In the genomic region with DNA sequence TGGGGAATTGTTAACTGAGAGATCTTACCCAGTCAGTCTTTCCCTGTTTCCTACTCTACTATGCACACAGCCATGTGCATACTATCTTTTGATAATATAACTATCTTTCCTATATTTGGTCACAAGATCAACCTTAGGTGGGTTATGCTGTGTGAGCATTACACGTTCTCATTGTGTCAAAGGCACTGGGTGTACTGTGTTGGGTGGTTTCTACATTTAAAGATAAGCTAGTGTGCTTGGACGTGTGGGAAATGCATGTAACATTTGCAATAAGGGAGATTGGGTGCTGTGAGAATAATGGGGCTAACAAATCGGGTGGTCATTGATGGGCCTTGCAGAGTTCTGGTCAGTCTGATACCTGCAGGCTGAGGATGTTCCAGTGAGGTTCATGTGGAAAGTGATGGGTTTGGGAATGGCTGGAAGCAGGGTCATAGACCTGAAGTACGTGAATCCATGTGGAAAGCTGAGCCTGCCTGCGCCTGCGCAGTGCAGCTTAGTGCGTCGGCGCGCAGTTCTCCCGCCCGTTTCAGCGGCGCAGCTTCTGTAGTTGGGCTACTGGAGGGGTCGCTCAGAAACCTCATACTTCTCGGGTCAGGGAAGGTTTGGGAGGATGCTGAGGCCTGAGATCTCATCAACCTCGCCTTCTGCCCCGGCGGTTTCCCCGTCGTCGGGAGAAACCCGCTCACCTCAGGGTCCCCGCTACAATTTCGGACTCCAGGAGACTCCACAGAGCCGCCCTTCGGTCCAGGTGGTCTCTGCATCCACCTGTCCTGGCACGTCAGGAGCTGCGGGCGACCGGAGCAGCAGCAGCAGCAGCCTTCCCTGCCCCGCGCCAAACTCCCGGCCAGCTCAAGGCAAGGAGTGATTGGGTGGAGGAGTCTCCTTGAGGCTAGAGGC, we compare ENCODE assay signal across 1 cellular context.
TF ChIP-seq lines count a peak whose summit lies in the region.

MSH4 (plus strand) TSS at position 507 of the 897 bp plus-strand sequence; CDS start at position 611, 104 bp downstream.

TF ChIP-seq in HepG2, 621 proteins besides CTCF, POLR2A, EP300 and RAD21 (continued from another document and continues in another):
- TF ChIP-seq ZNF512B (CRISPR knock-in tag; IDR thresholded peaks at IDR 0.05; ENCODE audit: borderline replicate concordance) (no peak), LBX2 (CRISPR knock-in tag; IDR thresholded peaks at IDR 0.05; ENCODE audit: borderline replicate concordance) (no peak), ZNF639 (CRISPR knock-in tag; conservative IDR thresholded peaks at IDR 0.05) (no peak), ZBTB3 (CRISPR knock-in tag; IDR thresholded peaks at IDR 0.05; ENCODE audit: borderline replicate concordance, low read depth) (no peak), ARNTL (CRISPR knock-in tag; IDR thresholded peaks at IDR 0.05) (no peak), DMTF1 (CRISPR knock-in tag; IDR thresholded peaks at IDR 0.05) (no peak), ZNF264 (CRISPR knock-in tag; IDR thresholded peaks at IDR 0.05) (0 out of 2 replicates have a peak, but pooled peaks have one; percentile 30), TCF7 (IDR thresholded peaks at IDR 0.05; ENCODE audit: low read depth) (no peak), ELF1 (CRISPR knock-in tag; IDR thresholded peaks at IDR 0.05) (no peak), CBX5 (CRISPR knock-in tag; IDR thresholded peaks at IDR 0.05; ENCODE audit: borderline replicate concordance) (peak; percentile 41; the same call in 1 of the 2 replicates), ZNF512 (CRISPR knock-in tag; IDR thresholded peaks at IDR 0.05) (no peak), GABPA (IDR thresholded peaks at IDR 0.05; ENCODE audit: low read depth, low read length) (no peak), GABPA (CRISPR knock-in tag; IDR thresholded peaks at IDR 0.05; ENCODE audit: low read depth) (no peak), SOX13 (IDR thresholded peaks at IDR 0.05) (no peak), SOX13 (CRISPR knock-in tag; conservative IDR thresholded peaks at IDR 0.05 in 1 of 2, IDR thresholded peaks at IDR 0.05 in 1 of 2) (peak in 1 of 2 experiments; percentile 83; a peak in 1 of 4 replicates), CHD2 (IDR thresholded peaks at IDR 0.05; ENCODE audit: low read depth, low read length) (peak; percentile 25; the same call in 1 of the 2 replicates), ZFP37 (CRISPR knock-in tag; IDR thresholded peaks at IDR 0.05; ENCODE audit: borderline replicate concordance) (no peak), ARID2 (CRISPR knock-in tag; IDR thresholded peaks at IDR 0.05; ENCODE audit: borderline replicate concordance) (0 out of 2 replicates have a peak, but pooled peaks have one; percentile 32), HNRNPLL (IDR thresholded peaks at IDR 0.05; ENCODE audit: low read depth, low read length, poor library complexity, severe bottlenecking) (peak; percentile 38), GATA4 (IDR thresholded peaks at IDR 0.05; ENCODE audit: borderline replicate concordance, low read depth) (peak; percentile 10; the same call in 1 of the 2 replicates), ARHGAP35 (CRISPR knock-in tag; IDR thresholded peaks at IDR 0.05; ENCODE audit: borderline replicate concordance) (no peak), MTF2 (CRISPR knock-in tag; IDR thresholded peaks at IDR 0.05; ENCODE audit: borderline replicate concordance) (no peak), FOXK1 (CRISPR knock-in tag; IDR thresholded peaks at IDR 0.05; ENCODE audit: borderline replicate concordance, low read depth) (no peak), MEIS1 (CRISPR knock-in tag; IDR thresholded peaks at IDR 0.05; ENCODE audit: borderline replicate concordance) (no peak), PAX8 (CRISPR knock-in tag; IDR thresholded peaks at IDR 0.05; ENCODE audit: borderline replicate concordance) (no peak), SYNCRIP (IDR thresholded peaks at IDR 0.05; ENCODE audit: insufficient read depth, low read depth, low read length) (no peak), ZNF780A (CRISPR knock-in tag; IDR thresholded peaks at IDR 0.05) (0 out of 2 replicates have a peak, but pooled peaks have one; percentile 27), PRDM4 (CRISPR knock-in tag; IDR thresholded peaks at IDR 0.05; ENCODE audit: borderline replicate concordance) (no peak), ZNF235 (CRISPR knock-in tag; IDR thresholded peaks at IDR 0.05; ENCODE audit: borderline replicate concordance) (no peak; the same call in 1 of the 2 replicates), PATZ1 (CRISPR knock-in tag; IDR thresholded peaks at IDR 0.05) (no peak), TAF15 (IDR thresholded peaks at IDR 0.05; ENCODE audit: low read depth, low read length, poor library complexity, severe bottlenecking) (peak; percentile 80), ZNF891 (CRISPR knock-in tag; IDR thresholded peaks at IDR 0.05) (no peak)
- TF ChIP-seq, protein P1, sequence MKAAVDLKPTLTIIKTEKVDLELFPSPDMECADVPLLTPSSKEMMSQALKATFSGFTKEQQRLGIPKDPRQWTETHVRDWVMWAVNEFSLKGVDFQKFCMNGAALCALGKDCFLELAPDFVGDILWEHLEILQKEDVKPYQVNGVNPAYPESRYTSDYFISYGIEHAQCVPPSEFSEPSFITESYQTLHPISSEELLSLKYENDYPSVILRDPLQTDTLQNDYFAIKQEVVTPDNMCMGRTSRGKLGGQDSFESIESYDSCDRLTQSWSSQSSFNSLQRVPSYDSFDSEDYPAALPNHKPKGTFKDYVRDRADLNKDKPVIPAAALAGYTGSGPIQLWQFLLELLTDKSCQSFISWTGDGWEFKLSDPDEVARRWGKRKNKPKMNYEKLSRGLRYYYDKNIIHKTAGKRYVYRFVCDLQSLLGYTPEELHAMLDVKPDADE (CRISPR knock-in tag; IDR thresholded peaks at IDR 0.05): no peak
- TF ChIP-seq, protein P2, sequence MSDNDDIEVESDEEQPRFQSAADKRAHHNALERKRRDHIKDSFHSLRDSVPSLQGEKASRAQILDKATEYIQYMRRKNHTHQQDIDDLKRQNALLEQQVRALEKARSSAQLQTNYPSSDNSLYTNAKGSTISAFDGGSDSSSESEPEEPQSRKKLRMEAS (IDR thresholded peaks at IDR 0.05): no peak
- TF ChIP-seq, protein P3, sequence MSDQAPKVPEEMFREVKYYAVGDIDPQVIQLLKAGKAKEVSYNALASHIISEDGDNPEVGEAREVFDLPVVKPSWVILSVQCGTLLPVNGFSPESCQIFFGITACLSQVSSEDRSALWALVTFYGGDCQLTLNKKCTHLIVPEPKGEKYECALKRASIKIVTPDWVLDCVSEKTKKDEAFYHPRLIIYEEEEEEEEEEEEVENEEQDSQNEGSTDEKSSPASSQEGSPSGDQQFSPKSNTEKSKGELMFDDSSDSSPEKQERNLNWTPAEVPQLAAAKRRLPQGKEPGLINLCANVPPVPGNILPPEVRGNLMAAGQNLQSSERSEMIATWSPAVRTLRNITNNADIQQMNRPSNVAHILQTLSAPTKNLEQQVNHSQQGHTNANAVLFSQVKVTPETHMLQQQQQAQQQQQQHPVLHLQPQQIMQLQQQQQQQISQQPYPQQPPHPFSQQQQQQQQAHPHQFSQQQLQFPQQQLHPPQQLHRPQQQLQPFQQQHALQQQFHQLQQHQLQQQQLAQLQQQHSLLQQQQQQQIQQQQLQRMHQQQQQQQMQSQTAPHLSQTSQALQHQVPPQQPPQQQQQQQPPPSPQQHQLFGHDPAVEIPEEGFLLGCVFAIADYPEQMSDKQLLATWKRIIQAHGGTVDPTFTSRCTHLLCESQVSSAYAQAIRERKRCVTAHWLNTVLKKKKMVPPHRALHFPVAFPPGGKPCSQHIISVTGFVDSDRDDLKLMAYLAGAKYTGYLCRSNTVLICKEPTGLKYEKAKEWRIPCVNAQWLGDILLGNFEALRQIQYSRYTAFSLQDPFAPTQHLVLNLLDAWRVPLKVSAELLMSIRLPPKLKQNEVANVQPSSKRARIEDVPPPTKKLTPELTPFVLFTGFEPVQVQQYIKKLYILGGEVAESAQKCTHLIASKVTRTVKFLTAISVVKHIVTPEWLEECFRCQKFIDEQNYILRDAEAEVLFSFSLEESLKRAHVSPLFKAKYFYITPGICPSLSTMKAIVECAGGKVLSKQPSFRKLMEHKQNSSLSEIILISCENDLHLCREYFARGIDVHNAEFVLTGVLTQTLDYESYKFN (CRISPR knock-in tag; conservative IDR thresholded peaks at IDR 0.05): no peak
